In the genomic region with DNA sequence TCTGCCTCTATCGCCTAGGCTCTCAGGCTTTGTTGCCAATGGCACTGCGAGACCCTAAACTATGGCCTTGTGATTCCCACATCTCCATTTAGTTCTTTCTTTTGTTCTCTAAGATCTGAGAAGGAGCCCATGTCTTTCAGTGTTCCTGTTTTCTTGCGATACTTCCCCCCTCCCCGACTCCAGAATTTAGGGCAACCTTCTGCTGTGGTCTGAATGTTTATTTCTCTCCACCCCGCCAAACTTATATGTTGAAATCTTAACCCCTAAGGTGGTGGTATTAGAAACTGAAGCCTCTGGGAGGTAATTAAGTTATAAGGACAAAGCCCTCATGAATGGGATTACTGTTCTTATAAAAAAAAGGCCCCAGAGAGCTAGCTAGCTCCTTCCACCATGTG, we compare ENCODE assay signal across 9 cellular contexts. TPM values are rescaled to one million over a fixed set of nuclear protein-coding genes. Genes with fewer than 3 reads are reported as not detected.
DNase-seq lines count a peak whose midpoint lies in the region; TF ChIP-seq lines count a peak whose summit lies in the region.
"Had no signal": no experiment of that assay in that cellular context is flagged by ENCODE, and none has a peak within 500 bp of the region (broad histone marks: within the 10 kb centered on the region; RNA-seq: fewer than 3 reads in every experiment).

No MANE protein-coding gene starts in this region.

- H3K4me3 ChIP-seq in WI38 (ENCODE audit: low read depth, low read length) (peak overlapping the region; percentile 52), foreskin fibroblast (ENCODE audit: low read depth in 1 of 2, low read length in 2 of 2) (peak overlapping the region; percentile 10 to 12), stomach (peak overlapping the region; percentile 5 to 25 (median 14))

- peak; percentile 27 for DNase-seq in DMS53 (lab: John Stamatoyannopoulos, UW)
- DNase-seq in DMS53 treated with DMSO at 0.1 percent for 48 hours (lab: John Stamatoyannopoulos, UW; ENCODE audit: unreplicated experiment) = no peak
- no peak for DNase-seq in foreskin fibroblast
- DNase-seq in stomach = no peak
- no peak for DNase-seq in GM13976 (ENCODE audit: low spot score)
- DNase-seq in cortex of kidney (lab: John Stamatoyannopoulos, UW) = no peak
- DNase-seq in effector CD4-positive, alpha-beta T cell = no peak

- TF ChIP-seq CTCF in WI38 (IDR thresholded peaks at IDR 0.05; ENCODE audit: low read depth, low read length) (no peak), foreskin fibroblast (IDR thresholded peaks at IDR 0.05; ENCODE audit: low read depth, low read length) (no peak), stomach (IDR thresholded peaks at IDR 0.05) (no peak), GM13976 (IDR thresholded peaks at IDR 0.05; ENCODE audit: borderline replicate concordance, control extremely low read depth, extremely low read depth, insufficient read depth, missing control alignments) (no peak)

- in situ Hi-C loops in GM13976 (cut with MboI; ENCODE audit: low sequenced_read_pairs, unreplicated experiment) = no loop called here

- H3K27me3 ChIP-seq in stomach = no peaks in the 10 kb centered on the region

- intact Hi-C loops in stomach (cut with DNase I; ENCODE audit: low total_unique reads) = no loop called here

- H3K36me3 ChIP-seq in stomach = no peaks in the 10 kb centered on the region

- TF ChIP-seq POLR2A in stomach (IDR thresholded peaks at IDR 0.05) = no peak

- TF ChIP-seq EP300 in stomach (IDR thresholded peaks at IDR 0.05) = no peak

- 20 to 33% (median 32%) methylated on average over 5 of the region's 5 CpGs for WGBS in stomach, 5 donors

- H3K27ac ChIP-seq in stomach = peak overlapping the region; percentile 12 to 73 (median 67)

- peaks cover 13 to 36% (median 29%) of the 10 kb centered on the region in 4 donors for H3K4me1 ChIP-seq in stomach

- no peaks in the 10 kb centered on the region for H3K9me3 ChIP-seq in stomach

RNA-seq across cellular contexts. Expression of a gene that starts 6.4 kb away (rescaled TPM):
- under 1 TPM in 1 of 5 donors, not detected in 4; 0.73 TPM for total RNA-seq in stomach
- polyA plus RNA-seq in stomach = under 1 TPM in 1 of 3 donors, not detected in 2; 0.33 TPM
- total RNA-seq: A172 had no signal
